ENCODE assay signal across 1 cellular context in the genomic region with DNA sequence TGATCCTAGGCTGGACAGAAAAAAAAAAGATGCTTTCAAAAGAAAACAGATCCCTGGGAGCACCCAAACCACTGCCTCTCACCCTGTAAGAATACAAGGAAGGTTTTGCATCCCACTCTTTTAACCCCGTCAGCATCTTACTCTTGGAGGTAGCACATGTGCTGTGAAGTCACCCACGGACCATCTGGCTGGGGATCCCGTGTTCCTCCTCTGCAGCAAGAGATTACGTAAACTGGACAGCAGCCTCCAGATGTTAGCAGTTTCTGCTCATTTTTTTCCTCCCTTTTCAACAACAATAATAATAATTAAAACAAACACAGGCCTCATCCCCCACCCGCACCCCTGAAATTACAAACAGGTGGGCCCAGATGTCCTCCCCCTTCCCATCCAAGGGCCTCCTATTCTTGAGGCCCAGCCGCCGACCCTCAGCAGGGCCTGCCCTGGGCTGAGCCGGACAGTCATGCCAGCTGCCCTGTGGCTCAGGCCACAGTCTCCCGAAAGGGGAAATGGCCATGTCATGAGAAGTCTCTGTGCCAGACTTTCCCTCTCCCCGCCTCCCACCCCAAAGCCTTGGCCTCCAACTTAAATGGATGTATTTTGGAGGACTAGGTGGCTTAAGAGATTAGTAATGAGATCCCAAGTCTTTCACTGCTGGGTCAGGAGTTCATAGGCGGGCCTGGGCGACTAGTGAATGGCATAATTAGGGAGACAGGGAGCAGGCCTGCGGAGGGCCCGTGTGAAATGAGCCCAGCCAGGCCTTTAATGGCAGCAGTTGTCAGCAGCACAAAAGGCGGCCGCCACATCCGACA.
TF ChIP-seq lines count a peak whose summit lies in the region.

No MANE protein-coding gene starts in this region.

TF ChIP-seq in K562, 482 proteins besides CTCF, POLR2A, EP300 and RAD21 (continued from another document):
- TF ChIP-seq, protein P1, sequence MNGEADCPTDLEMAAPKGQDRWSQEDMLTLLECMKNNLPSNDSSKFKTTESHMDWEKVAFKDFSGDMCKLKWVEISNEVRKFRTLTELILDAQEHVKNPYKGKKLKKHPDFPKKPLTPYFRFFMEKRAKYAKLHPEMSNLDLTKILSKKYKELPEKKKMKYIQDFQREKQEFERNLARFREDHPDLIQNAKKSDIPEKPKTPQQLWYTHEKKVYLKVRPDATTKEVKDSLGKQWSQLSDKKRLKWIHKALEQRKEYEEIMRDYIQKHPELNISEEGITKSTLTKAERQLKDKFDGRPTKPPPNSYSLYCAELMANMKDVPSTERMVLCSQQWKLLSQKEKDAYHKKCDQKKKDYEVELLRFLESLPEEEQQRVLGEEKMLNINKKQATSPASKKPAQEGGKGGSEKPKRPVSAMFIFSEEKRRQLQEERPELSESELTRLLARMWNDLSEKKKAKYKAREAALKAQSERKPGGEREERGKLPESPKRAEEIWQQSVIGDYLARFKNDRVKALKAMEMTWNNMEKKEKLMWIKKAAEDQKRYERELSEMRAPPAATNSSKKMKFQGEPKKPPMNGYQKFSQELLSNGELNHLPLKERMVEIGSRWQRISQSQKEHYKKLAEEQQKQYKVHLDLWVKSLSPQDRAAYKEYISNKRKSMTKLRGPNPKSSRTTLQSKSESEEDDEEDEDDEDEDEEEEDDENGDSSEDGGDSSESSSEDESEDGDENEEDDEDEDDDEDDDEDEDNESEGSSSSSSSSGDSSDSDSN (IDR thresholded peaks at IDR 0.05; ENCODE audit: borderline replicate concordance in 1 of 2, low read depth in 2 of 2, low read length in 2 of 2): no peak
- no peak for TF ChIP-seq PPARD (CRISPR knock-in tag; IDR thresholded peaks at IDR 0.05)
- no peak for TF ChIP-seq HDAC6 (IDR thresholded peaks at IDR 0.05; ENCODE audit: low read depth, low read length)
- no peak for TF ChIP-seq ZNF717 (CRISPR knock-in tag; IDR thresholded peaks at IDR 0.05)
- TF ChIP-seq, protein P2, sequence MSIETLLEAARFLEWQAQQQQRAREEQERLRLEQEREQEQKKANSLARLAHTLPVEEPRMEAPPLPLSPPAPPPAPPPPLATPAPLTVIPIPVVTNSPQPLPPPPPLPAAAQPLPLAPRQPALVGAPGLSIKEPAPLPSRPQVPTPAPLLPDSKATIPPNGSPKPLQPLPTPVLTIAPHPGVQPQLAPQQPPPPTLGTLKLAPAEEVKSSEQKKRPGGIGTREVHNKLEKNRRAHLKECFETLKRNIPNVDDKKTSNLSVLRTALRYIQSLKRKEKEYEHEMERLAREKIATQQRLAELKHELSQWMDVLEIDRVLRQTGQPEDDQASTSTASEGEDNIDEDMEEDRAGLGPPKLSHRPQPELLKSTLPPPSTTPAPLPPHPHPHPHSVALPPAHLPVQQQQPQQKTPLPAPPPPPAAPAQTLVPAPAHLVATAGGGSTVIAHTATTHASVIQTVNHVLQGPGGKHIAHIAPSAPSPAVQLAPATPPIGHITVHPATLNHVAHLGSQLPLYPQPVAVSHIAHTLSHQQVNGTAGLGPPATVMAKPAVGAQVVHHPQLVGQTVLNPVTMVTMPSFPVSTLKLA (conservative IDR thresholded peaks at IDR 0.05): no peak
- no peak for TF ChIP-seq GABPA (tag; conservative IDR thresholded peaks at IDR 0.05; ENCODE audit: low read depth)
- TF ChIP-seq ILK (tag; IDR thresholded peaks at IDR 0.05; ENCODE audit: borderline replicate concordance, low read depth): no peak
- TF ChIP-seq HSF4 (CRISPR knock-in tag; IDR thresholded peaks at IDR 0.05; ENCODE audit: borderline replicate concordance): no peak
